In the genomic region with DNA sequence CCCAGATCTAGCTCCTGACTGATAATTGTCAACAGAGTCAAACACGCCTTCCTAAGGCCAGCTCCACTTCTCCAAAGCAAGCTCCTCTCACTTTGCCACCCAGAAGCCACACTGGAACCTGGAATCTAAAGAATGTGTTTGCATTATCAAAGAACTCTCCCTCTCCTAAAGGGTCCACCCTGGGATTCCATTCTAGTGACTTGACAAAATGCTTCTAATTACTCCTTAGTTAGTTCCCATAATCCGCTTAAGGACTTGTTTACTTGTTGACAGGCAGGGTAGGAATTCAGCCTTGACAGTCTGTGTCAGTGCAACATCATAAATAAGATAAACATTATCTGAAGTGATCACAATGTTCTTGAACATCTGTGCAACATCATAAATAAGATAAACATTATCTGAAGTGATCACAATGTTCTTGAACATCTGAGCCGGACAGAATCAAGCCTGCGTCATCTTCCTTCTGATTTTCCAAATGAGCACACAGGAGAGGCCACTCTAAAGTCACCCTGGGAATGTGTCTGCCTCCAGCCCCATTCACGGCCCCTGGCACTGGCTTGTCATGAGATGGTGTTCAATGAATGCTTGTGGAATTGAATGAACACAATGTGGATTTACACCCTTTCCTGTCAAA, we compare ENCODE assay signal across 2 cellular contexts.
A peak's percentile ranks its signal among the peaks of the same experiment; 100 is the strongest.
TF ChIP-seq lines count a peak whose summit lies in the region.

No MANE protein-coding gene starts in this region.

TF ChIP-seq in A549, 52 proteins besides CTCF, POLR2A, EP300 and RAD21 (continues in another document):
- TF ChIP-seq FOSL2 (IDR thresholded peaks at IDR 0.05) (no peak), FOSL2 (CRISPR knock-in tag; IDR thresholded peaks at IDR 0.05) (peak; percentile 48), GATA3 (IDR thresholded peaks at IDR 0.05; ENCODE audit: borderline replicate concordance) (peak; percentile 73; the same call in 1 of the 2 replicates), RFX5 (IDR thresholded peaks at IDR 0.05) (no peak), CHD2 (IDR thresholded peaks at IDR 0.05; ENCODE audit: low read length, partially characterized antibody) (no peak), HEYL (CRISPR knock-in tag; IDR thresholded peaks at IDR 0.05) (no peak), REST (IDR thresholded peaks at IDR 0.05) (no peak), TFCP2L1 (CRISPR knock-in tag; IDR thresholded peaks at IDR 0.05) (no peak), NPAS2 (CRISPR knock-in tag; IDR thresholded peaks at IDR 0.05; ENCODE audit: borderline replicate concordance) (no peak), TP53 (CRISPR knock-in tag; IDR thresholded peaks at IDR 0.05) (no peak; the same call in 1 of the 2 replicates), RARB (CRISPR knock-in tag; IDR thresholded peaks at IDR 0.05) (peak; percentile 76), HMGXB4 (CRISPR knock-in tag; IDR thresholded peaks at IDR 0.05; ENCODE audit: borderline replicate concordance) (no peak), BCL3 (IDR thresholded peaks at IDR 0.05) (no peak), HDAC2 (IDR thresholded peaks at IDR 0.05) (no peak), MAFK (IDR thresholded peaks at IDR 0.05; ENCODE audit: partially characterized antibody) (no peak), USF2 (IDR thresholded peaks at IDR 0.05) (no peak), RCOR1 (IDR thresholded peaks at IDR 0.05; ENCODE audit: low read depth, low read length) (no peak), JUN (IDR thresholded peaks at IDR 0.05) (peak in 1 of 2 experiments; percentile 49; a peak in 1 of 5 replicates), PBX3 (IDR thresholded peaks at IDR 0.05) (no peak), CHD4 (IDR thresholded peaks at IDR 0.05; ENCODE audit: borderline replicate concordance) (no peak), KDM5A (IDR thresholded peaks at IDR 0.05) (no peak), KDM1A (IDR thresholded peaks at IDR 0.05; ENCODE audit: low read depth) (no peak), HOXB5 (CRISPR knock-in tag; IDR thresholded peaks at IDR 0.05) (0 out of 2 replicates have a peak, but pooled peaks have one; percentile 16)
- TF ChIP-seq, protein P1, sequence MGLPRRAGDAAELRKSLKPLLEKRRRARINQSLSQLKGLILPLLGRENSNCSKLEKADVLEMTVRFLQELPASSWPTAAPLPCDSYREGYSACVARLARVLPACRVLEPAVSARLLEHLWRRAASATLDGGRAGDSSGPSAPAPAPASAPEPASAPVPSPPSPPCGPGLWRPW (IDR thresholded peaks at IDR 0.05), result no peak

TF ChIP-seq in IMR-90, 13 proteins besides CTCF, POLR2A, EP300 and RAD21:
- TF ChIP-seq MAZ (IDR thresholded peaks at IDR 0.05; ENCODE audit: borderline replicate concordance, low read depth, low read length), result no peak
- no peak for TF ChIP-seq CHD1 (IDR thresholded peaks at IDR 0.05; ENCODE audit: low read depth, low read length)
- TF ChIP-seq FOS (IDR thresholded peaks at IDR 0.05; ENCODE audit: low read depth, low read length), result no peak
- no peak for TF ChIP-seq RFX5 (IDR thresholded peaks at IDR 0.05; ENCODE audit: low read depth, low read length)
- TF ChIP-seq, protein P2, sequence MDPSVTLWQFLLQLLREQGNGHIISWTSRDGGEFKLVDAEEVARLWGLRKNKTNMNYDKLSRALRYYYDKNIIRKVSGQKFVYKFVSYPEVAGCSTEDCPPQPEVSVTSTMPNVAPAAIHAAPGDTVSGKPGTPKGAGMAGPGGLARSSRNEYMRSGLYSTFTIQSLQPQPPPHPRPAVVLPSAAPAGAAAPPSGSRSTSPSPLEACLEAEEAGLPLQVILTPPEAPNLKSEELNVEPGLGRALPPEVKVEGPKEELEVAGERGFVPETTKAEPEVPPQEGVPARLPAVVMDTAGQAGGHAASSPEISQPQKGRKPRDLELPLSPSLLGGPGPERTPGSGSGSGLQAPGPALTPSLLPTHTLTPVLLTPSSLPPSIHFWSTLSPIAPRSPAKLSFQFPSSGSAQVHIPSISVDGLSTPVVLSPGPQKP (IDR thresholded peaks at IDR 0.05; ENCODE audit: borderline replicate concordance, low read depth, low read length), result no peak
- TF ChIP-seq BHLHE40 (IDR thresholded peaks at IDR 0.05; ENCODE audit: low read depth, low read length), result no peak
- no peak for TF ChIP-seq NFE2L2 (IDR thresholded peaks at IDR 0.05; ENCODE audit: low read depth, low read length)
